In the genomic region with DNA sequence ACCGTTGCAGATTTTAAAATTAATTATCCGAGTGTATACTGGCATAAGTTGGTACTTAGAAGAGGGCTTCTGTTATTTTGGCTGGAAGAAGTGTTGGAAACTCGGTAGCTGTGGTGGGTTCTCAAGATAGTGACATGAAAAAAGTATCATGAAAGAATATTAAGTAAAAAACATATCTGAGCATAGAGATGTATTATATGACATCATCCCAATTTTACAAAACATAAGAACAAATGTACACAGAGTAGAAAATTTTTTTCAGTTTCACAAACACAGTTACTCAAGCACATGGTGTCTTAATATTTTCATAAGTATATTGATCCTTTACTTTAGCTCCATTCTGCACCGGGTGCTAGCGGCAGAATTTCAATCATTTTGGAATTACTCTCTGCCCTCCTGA, we compare ENCODE assay signal across 8 cellular contexts. TPM values are rescaled to one million over a fixed set of nuclear protein-coding genes. Genes with fewer than 3 reads are reported as not detected.
DNase-seq lines count a peak whose midpoint lies in the region; ATAC-seq, FAIRE-seq and TF ChIP-seq lines count a peak whose summit lies in the region.

No MANE protein-coding gene starts in this region.

- H3K9me1 ChIP-seq in IMR-90 (ENCODE audit: insufficient read depth, low read length), result 0 out of 2 replicates have a peak, but pooled peaks cover 3% of the 10 kb centered on the region

- H3K27ac Mint-ChIP-seq in activated naive CD8-positive, alpha-beta T cell, result peak overlapping the region; percentile 97

- H3K14ac ChIP-seq in IMR-90 (replicated peaks; ENCODE audit: low read depth, low read length), result peak overlapping the region; percentile 87

- H3K9ac ChIP-seq in IMR-90 (ENCODE audit: low read depth, low read length) (peak overlapping the region; percentile 94), kidney (ENCODE audit: low read length in 2 of 2) (peak overlapping the region; percentile 57 to 84)

- WGBS in IMR-90 (ENCODE audit: extremely low coverage in 2 of 2, insufficient read length in 1 of 2), 2 experiments, result no CpG with 5 or more reads among the region's 5 CpGs
- 27 to 49% (median 41%) methylated on average over 5 of the region's 5 CpGs for WGBS in stomach, 5 donors

- peak overlapping the region; percentile 92 for H3K4me3 Mint-ChIP-seq in activated naive CD8-positive, alpha-beta T cell

- H2AK5ac ChIP-seq in IMR-90 (ENCODE audit: low read depth, low read length), result no peak overlapping the region

- H3K9me3 Mint-ChIP-seq in activated naive CD8-positive, alpha-beta T cell (ENCODE audit: low read depth), result peaks cover 3% of the 10 kb centered on the region

- peak overlapping the region; percentile 77 for H4K91ac ChIP-seq in IMR-90 (ENCODE audit: insufficient read depth, low read depth, low read length)

- peak overlapping the region; percentile 99 for H2BK5ac ChIP-seq in IMR-90 (ENCODE audit: low read depth, low read length, poor library complexity, severe bottlenecking)

- H2BK20ac ChIP-seq in IMR-90 (ENCODE audit: low read depth, low read length), result 0 out of 2 replicates have a peak overlapping the region, but pooled peaks have one; percentile 83

- H3K18ac ChIP-seq in IMR-90 (ENCODE audit: low read depth, low read length), result peak overlapping the region; percentile 96

- no peak for ATAC-seq in IMR-90 (ENCODE audit: low read depth)

- no peaks in the 10 kb centered on the region for H3K27me3 Mint-ChIP-seq in activated naive CD8-positive, alpha-beta T cell

- peak overlapping the region; percentile 85 for H3K23ac ChIP-seq in IMR-90 (ENCODE audit: low read depth, low read length)

- no peak overlapping the region for H2AFZ ChIP-seq in IMR-90 (replicated peaks; ENCODE audit: low read length, poor library complexity)

- POLR2A ChIA-PET in IMR-90 (lab: Charles Lee; ENCODE audit: unreplicated experiment), result interaction anchor here (0.6 to 1.2 kb wide), 3 partner anchors 10 to 62 kb away, joined by 3 to 7 read pairs (median 4); no protein-coding TSS in a partner anchor
- POLR2A ChIA-PET in HEK293T (lab: Yijun Ruan, JAX), result no interaction called here

- peak overlapping the region; percentile 57; the same call in 1 of the 2 replicates for H3K4ac ChIP-seq in IMR-90 (ENCODE audit: low read depth, low read length)

- H4K5ac ChIP-seq in IMR-90 (ENCODE audit: low read depth, low read length), result peak overlapping the region; percentile 93; the same call in 1 of the 2 replicates

- intact Hi-C loops in IMR-90 (cut with micrococcal nuclease), result no loop called here
- intact Hi-C loops in kidney (cut with DNase I), result no loop called here
- intact Hi-C loops in stomach (cut with DNase I; ENCODE audit: low total_unique reads), result no loop called here

- no peak for FAIRE-seq in kidney (lab: Jason Lieb, UNC)

- TF ChIP-seq POLR2A in IMR-90 (IDR thresholded peaks at IDR 0.05; ENCODE audit: low read depth, low read length), result no peak
- TF ChIP-seq POLR2A in stomach (IDR thresholded peaks at IDR 0.05), result no peak

- H3K27me3 ChIP-seq in IMR-90 (ENCODE audit: control insufficient read depth, insufficient read depth, low read length) (no peaks in the 10 kb centered on the region), stomach (no peaks in the 10 kb centered on the region)

- H3K4me1 Mint-ChIP-seq in activated naive CD8-positive, alpha-beta T cell (ENCODE audit: low read depth), result peaks cover 50% of the 10 kb centered on the region

- H3K9me3 ChIP-seq in IMR-90 (ENCODE audit: control insufficient read depth, insufficient read depth, low read length), result no peaks in the 10 kb centered on the region
- H3K9me3 ChIP-seq in kidney (ENCODE audit: control insufficient read depth in 1 of 2, low read length in 2 of 2), result no peaks in the 10 kb centered on the region
- no peaks in the 10 kb centered on the region for H3K9me3 ChIP-seq in stomach

- H3K56ac ChIP-seq in IMR-90 (ENCODE audit: extremely low read depth, insufficient read depth, low read length), result peak overlapping the region; percentile 93

- peak overlapping the region; percentile 69 for H2BK120ac ChIP-seq in IMR-90 (ENCODE audit: low read depth, low read length)

- in situ Hi-C loops in IMR-90 (cut with MboI; ENCODE audit: low sequenced_read_pairs), result no loop called here

- TF ChIP-seq CTCF in IMR-90 (conservative IDR thresholded peaks at IDR 0.05; ENCODE audit: low read depth, low read length) (no peak), kidney (IDR thresholded peaks at IDR 0.05; ENCODE audit: borderline replicate concordance, extremely low read depth, insufficient read depth) (no peak), stomach (IDR thresholded peaks at IDR 0.05) (no peak)

- peak overlapping the region; percentile 48 to 60; a peak in 3 of 4 replicates for H4K8ac ChIP-seq in IMR-90 (ENCODE audit: low read depth in 2 of 2, low read length in 2 of 2)

- peak overlapping the region; percentile 81; the same call in 2 of the 3 replicates for H2BK15ac ChIP-seq in IMR-90 (ENCODE audit: low read depth, low read length)

- H3K4me2 ChIP-seq in IMR-90 (ENCODE audit: low read depth, low read length), result peak overlapping the region; percentile 91

- TF ChIP-seq RAD21 in IMR-90 (IDR thresholded peaks at IDR 0.05; ENCODE audit: low read length), result no peak

- no peaks in the 10 kb centered on the region for H4K20me1 ChIP-seq in IMR-90 (ENCODE audit: insufficient read depth, low read length)

- no peak for DNase-seq in IMR-90
- DNase-seq in kidney, result no peak
- DNase-seq in stomach, result no peak
- no peak for DNase-seq in occipital lobe (lab: John Stamatoyannopoulos, UW)
- no peak for DNase-seq in AG08396 (ENCODE audit: low spot score)
- DNase-seq in HEK293T (ENCODE audit: extremely low spot score), result no peak
- no peak for DNase-seq in NK-92 (lab: John Stamatoyannopoulos, UW; ENCODE audit: unreplicated experiment)

- H3K4me3 ChIP-seq in IMR-90 (ENCODE audit: insufficient read depth, low read depth, low read length) (peak overlapping the region; percentile 90), kidney (ENCODE audit: low read length in 2 of 2) (peak overlapping the region; percentile 57 to 82), stomach (peak overlapping the region; percentile 39 to 53 (median 46))

- H3K27ac ChIP-seq in IMR-90 (ENCODE audit: insufficient read depth, low read length) (peak overlapping the region; percentile 76), kidney (ENCODE audit: low read depth in 2 of 2, low read length in 2 of 2) (peak overlapping the region; percentile 40 to 82), stomach (peak overlapping the region in 4 of 5 donors; percentile 76 to 91 (median 84))

- peaks cover 13% of the 10 kb centered on the region for H3K4me1 ChIP-seq in IMR-90 (ENCODE audit: control insufficient read depth, insufficient read depth, low read length)
- peaks cover 0 to 2% of the 10 kb centered on the region in 2 donors for H3K4me1 ChIP-seq in kidney (ENCODE audit: control insufficient read depth in 1 of 2, insufficient read depth in 1 of 2, low read depth in 1 of 2, low read length in 2 of 2)
- peaks cover 6 to 65% (median 19%) of the 10 kb centered on the region in 4 donors for H3K4me1 ChIP-seq in stomach

- CTCF ChIA-PET in IMR-90 (lab: Yijun Ruan, JAX) (interaction anchor here (0.6 to 1.1 kb wide), 2 partner anchors 21 to 1854 kb away, joined by 3 to 8 read pairs; no protein-coding TSS in a partner anchor), HEK293T (lab: Yijun Ruan, JAX) (no interaction called here)

- no peak overlapping the region for H2AK9ac ChIP-seq in IMR-90 (replicated peaks; ENCODE audit: low read depth, low read length, poor library complexity)

- TF ChIP-seq EP300 in stomach (IDR thresholded peaks at IDR 0.05), result no peak

- dilution Hi-C loops in IMR-90 (cut with HindIII; ENCODE audit: low sequenced_read_pairs, unreplicated experiment), result no loop called here

- no TSS peak for BruUV-seq in IMR-90 (replicated peaks; lab: Mats Ljungman, UMichigan)

- H3K36me3 ChIP-seq in IMR-90 (ENCODE audit: control insufficient read depth, insufficient read depth, low read length) (peaks cover 4% of the 10 kb centered on the region), kidney (ENCODE audit: control insufficient read depth in 1 of 2, insufficient read depth in 2 of 2, low read length in 2 of 2) (no peaks in the 10 kb centered on the region), stomach (peaks cover 0 to 6% (median 1%) of the 10 kb centered on the region in 4 donors)

- peaks cover 30% of the 10 kb centered on the region for H3K36me3 Mint-ChIP-seq in activated naive CD8-positive, alpha-beta T cell

- peaks cover 0 to 18% of the 10 kb centered on the region in 2 experiments; a peak in 2 of 4 replicates for H3K79me1 ChIP-seq in IMR-90 (ENCODE audit: low read depth in 1 of 2, low read length in 2 of 2)

TF ChIP-seq in IMR-90, 13 proteins besides CTCF, POLR2A, EP300 and RAD21 (continues in another document):
- no peak for TF ChIP-seq RCOR1 (IDR thresholded peaks at IDR 0.05; ENCODE audit: insufficient replicate concordance, low read length)
- TF ChIP-seq FOS (IDR thresholded peaks at IDR 0.05; ENCODE audit: low read depth, low read length), result no peak
- no peak for TF ChIP-seq RFX5 (IDR thresholded peaks at IDR 0.05; ENCODE audit: low read depth, low read length)
- TF ChIP-seq SMC3 (IDR thresholded peaks at IDR 0.05; ENCODE audit: low read depth, low read length), result no peak
- TF ChIP-seq MAFK (IDR thresholded peaks at IDR 0.05; ENCODE audit: low read depth, low read length), result no peak
- TF ChIP-seq CEBPB (IDR thresholded peaks at IDR 0.05; ENCODE audit: low read depth, low read length), result no peak
- no peak for TF ChIP-seq MAZ (IDR thresholded peaks at IDR 0.05; ENCODE audit: borderline replicate concordance, low read depth, low read length)

TF ChIP-seq in HEK293T, 16 proteins besides CTCF, POLR2A, EP300 and RAD21:
- TF ChIP-seq SUZ12 (IDR thresholded peaks at IDR 0.05), result no peak

RNA-seq across cellular contexts. Expression of gene IFI16, which starts 0.7 kb away (rescaled TPM):
- 45.0 and 60.3 TPM in 2 replicates for total RNA-seq in IMR-90 (2012; rRNA removed)
- polyA plus RNA-seq in IMR-90 (2012; rRNA removed), result 59.2 and 65.3 TPM in 2 replicates
- 10.3 and 12.7 TPM in 2 replicates for polyA plus RNA-seq in IMR-90 (2012; cell fraction: cytosol; rRNA removed)
- 4.0 and 42.3 TPM in 2 replicates for polyA plus RNA-seq in IMR-90 (2012; cell fraction: nucleus; rRNA removed; ENCODE audit: low replicate concordance)
- 91.8 TPM for total RNA-seq in kidney
- 30.0 TPM for polyA plus RNA-seq in kidney (ENCODE audit: insufficient read depth, low read depth, low replicate concordance)
- 10 to 100 TPM; 24.3 to 65.6 (median 38.5) TPM for total RNA-seq in stomach
- polyA plus RNA-seq in stomach, result 100 to 1,000 TPM in 1 of 3 donors, 10 to 100 TPM in 2; 40.0 to 113 (median 60.2) TPM
- 23.4 TPM for total RNA-seq in occipital lobe
